Comparison of ENCODE assay signal across 12 cellular contexts in genomic region chr11:76233196-76233921, GRCh38. TPM values are rescaled to one million over a fixed set of nuclear protein-coding genes. Genes with fewer than 3 reads are reported as not detected.
DNase-seq lines count a peak whose midpoint lies in the region; ATAC-seq, FAIRE-seq and TF ChIP-seq lines count a peak whose summit lies in the region.
"Had no signal": no experiment of that assay in that cellular context is flagged by ENCODE, and none has a peak within 500 bp of the region (broad histone marks: within the 10 kb centered on the region; RNA-seq: fewer than 3 reads in every experiment).

No MANE protein-coding gene starts in this region.

- no peak for DNase-seq in activated CD8-positive, alpha-beta memory T cell treated with anti-CD3 and anti-CD28 coated beads, Interleukin-2, amount 10 ng/mL, durations not matched to agents 7 days and 5 days
- DNase-seq in activated CD8-positive, alpha-beta memory T cell treated with anti-CD3 and anti-CD28 coated beads, Interleukin-2, amount 50 U/mL, for 4 hours, result no peak
- DNase-seq in T-cell, result no peak
- DNase-seq in endothelial cell (ENCODE audit: low spot score), result no peak
- no peak for DNase-seq in stimulated activated effector memory CD8-positive, alpha-beta T cell treated with anti-CD3 and anti-CD28 coated beads, Interleukin-12 subunit alpha, Interleukin-12 subunit beta, amount 100 ng/mL, for 72 hours (ENCODE audit: low spot score in 2 of 2)
- DNase-seq in foreskin melanocyte, result no peak
- DNase-seq in D721Med (ENCODE audit: insufficient read length, low spot score), result no peak
- no peak for DNase-seq in colonic mucosa
- DNase-seq: activated effector memory CD4-positive, alpha-beta T cell treated with Interleukin-2 at 50 U/mL for 16 hours; NCI-H1092 had no signal

- no peak for FAIRE-seq in D721Med (lab: Jason Lieb, UNC)
- FAIRE-seq: endometrium, G401.6 had no signal

- H3K27ac Mint-ChIP-seq in activated CD8-positive, alpha-beta memory T cell treated with anti-CD3 and anti-CD28 coated beads, Interleukin-2, amount 10 ng/mL, durations not matched to agents 7 days and 5 days, result peak overlapping the region; percentile 95
- H3K27ac Mint-ChIP-seq in T-cell (peak overlapping the region in 1 of 2 donors; percentile 69), endothelial cell (ENCODE audit: unreplicated experiment) (peak overlapping the region; percentile 36)
- H3K27ac Mint-ChIP-seq in stimulated activated effector memory CD8-positive, alpha-beta T cell treated with anti-CD3 and anti-CD28 coated beads, Interleukin-12 subunit alpha, Interleukin-12 subunit beta, amount 100 ng/mL, for 72 hours, result peak overlapping the region; percentile 80

- H3K27me3 ChIP-seq in colonic mucosa, result no peaks in the 10 kb centered on the region

- no peak overlapping the region for H3K27ac ChIP-seq in colonic mucosa

- no peaks in the 10 kb centered on the region for H3K36me3 Mint-ChIP-seq in activated CD8-positive, alpha-beta memory T cell treated with anti-CD3 and anti-CD28 coated beads, Interleukin-2, amount 10 ng/mL, durations not matched to agents 7 days and 5 days
- H3K36me3 Mint-ChIP-seq in T-cell (no peaks in the 10 kb centered on the region), endothelial cell (ENCODE audit: low read depth, unreplicated experiment) (peaks cover 7% of the 10 kb centered on the region)
- H3K36me3 Mint-ChIP-seq in stimulated activated effector memory CD8-positive, alpha-beta T cell treated with anti-CD3 and anti-CD28 coated beads, Interleukin-12 subunit alpha, Interleukin-12 subunit beta, amount 100 ng/mL, for 72 hours, result peaks cover 35% of the 10 kb centered on the region

- no peaks in the 10 kb centered on the region for H3K36me3 ChIP-seq in colonic mucosa

- no peak overlapping the region for H3K9ac ChIP-seq in colonic mucosa (ENCODE audit: low read depth in 2 of 2, low read length in 2 of 2)

- ATAC-seq in activated CD8-positive, alpha-beta memory T cell treated with anti-CD3 and anti-CD28 coated beads, Interleukin-2, amount 10 ng/mL, durations not matched to agents 7 days and 5 days, result no peak
- no peak for ATAC-seq in T-cell (replicated peaks in 1 of 4)
- no peak for ATAC-seq in stimulated activated effector memory CD8-positive, alpha-beta T cell treated with anti-CD3 and anti-CD28 coated beads, Interleukin-12 subunit alpha, Interleukin-12 subunit beta, amount 100 ng/mL, for 72 hours

- no peaks in the 10 kb centered on the region for H3K9me3 ChIP-seq in colonic mucosa

- POLR2A ChIA-PET in T-cell (lab: Charles Lee), result no interaction called here

- H3K9me3 Mint-ChIP-seq in activated CD8-positive, alpha-beta memory T cell treated with anti-CD3 and anti-CD28 coated beads, Interleukin-2, amount 10 ng/mL, durations not matched to agents 7 days and 5 days (ENCODE audit: low read depth), result no peaks in the 10 kb centered on the region
- H3K9me3 Mint-ChIP-seq in T-cell (no peaks in the 10 kb centered on the region), endothelial cell (ENCODE audit: unreplicated experiment) (no peaks in the 10 kb centered on the region)
- no peaks in the 10 kb centered on the region for H3K9me3 Mint-ChIP-seq in stimulated activated effector memory CD8-positive, alpha-beta T cell treated with anti-CD3 and anti-CD28 coated beads, Interleukin-12 subunit alpha, Interleukin-12 subunit beta, amount 100 ng/mL, for 72 hours

- intact Hi-C loops in colonic mucosa (cut with DNase I), result no loop called here

- CTCF ChIA-PET in activated CD8-positive, alpha-beta memory T cell treated with anti-CD3 and anti-CD28 coated beads, Interleukin-2, amount 10 ng/mL, durations not matched to agents 7 days and 5 days (lab: Charles Lee), result interaction anchor here (1.6 to 5.8 kb wide), 4 partner anchors 24 to 337 kb away, joined by 4 to 87 read pairs (median 6); partner anchors contain the start of gene WNT11
- CTCF ChIA-PET in T-cell (lab: Charles Lee), result interaction anchor here (0.6 to 2.8 kb wide), 5 partner anchors 18 to 142 kb away, joined by 3 to 15 read pairs (median 6); no protein-coding TSS in a partner anchor

- no peaks in the 10 kb centered on the region for H3K4me1 ChIP-seq in colonic mucosa

- TF ChIP-seq CTCF in endothelial cell (IDR thresholded peaks at IDR 0.05; ENCODE audit: unreplicated experiment) (no peak), D721Med (IDR thresholded peaks at IDR 0.05; ENCODE audit: insufficient read depth, missing control alignments) (no peak), colonic mucosa (IDR thresholded peaks at IDR 0.05) (no peak)

- H3K27me3 Mint-ChIP-seq in activated CD8-positive, alpha-beta memory T cell treated with anti-CD3 and anti-CD28 coated beads, Interleukin-2, amount 10 ng/mL, durations not matched to agents 7 days and 5 days, result peaks cover 20% of the 10 kb centered on the region
- H3K27me3 Mint-ChIP-seq in T-cell (peaks cover 0 to 6% of the 10 kb centered on the region in 2 donors), endothelial cell (ENCODE audit: unreplicated experiment) (peaks cover 32% of the 10 kb centered on the region)

- no peak overlapping the region for H3K4me3 Mint-ChIP-seq in activated CD8-positive, alpha-beta memory T cell treated with anti-CD3 and anti-CD28 coated beads, Interleukin-2, amount 10 ng/mL, durations not matched to agents 7 days and 5 days
- H3K4me3 Mint-ChIP-seq in T-cell (peak overlapping the region; percentile 43 to 93 (median 63)), endothelial cell (ENCODE audit: unreplicated experiment) (no peak overlapping the region)
- peak overlapping the region; percentile 88 for H3K4me3 Mint-ChIP-seq in stimulated activated effector memory CD8-positive, alpha-beta T cell treated with anti-CD3 and anti-CD28 coated beads, Interleukin-12 subunit alpha, Interleukin-12 subunit beta, amount 100 ng/mL, for 72 hours

- H3K4me1 Mint-ChIP-seq in activated CD8-positive, alpha-beta memory T cell treated with anti-CD3 and anti-CD28 coated beads, Interleukin-2, amount 10 ng/mL, durations not matched to agents 7 days and 5 days, result peaks cover 53% of the 10 kb centered on the region
- H3K4me1 Mint-ChIP-seq in T-cell (peaks cover 42 to 64% (median 54%) of the 10 kb centered on the region in 3 donors), endothelial cell (ENCODE audit: unreplicated experiment) (peaks cover 33% of the 10 kb centered on the region)
- H3K4me1 Mint-ChIP-seq in stimulated activated effector memory CD8-positive, alpha-beta T cell treated with anti-CD3 and anti-CD28 coated beads, Interleukin-12 subunit alpha, Interleukin-12 subunit beta, amount 100 ng/mL, for 72 hours, result peaks cover 46% of the 10 kb centered on the region

- no peak overlapping the region for H3K4me3 ChIP-seq in colonic mucosa

RNA-seq across cellular contexts. Expression of gene WNT11, which starts 27.1 kb away (rescaled TPM):
- 1 to 10 TPM in 1 of 2 experiments, under 1 TPM in 1; 0.96 to 2.0 TPM for total RNA-seq in activated CD8-positive, alpha-beta memory T cell treated with anti-CD3 and anti-CD28 coated beads, Interleukin-2, amount 10 ng/mL, durations not matched to agents 7 days and 5 days
- total RNA-seq in T-cell (1 to 10 TPM in 1 of 5 donors, under 1 TPM in 3, not detected in 1; 0.47 to 1.3 (median 0.89) TPM), endothelial cell (ENCODE audit: unreplicated experiment) (3.6 TPM), colonic mucosa (1 to 10 TPM; 3.6 to 3.8 TPM)

Comparison
In these comparisons a context has a peak if more than half of its experiments do, and no peak if none do; other contexts are left out.
1. H3K4me3 Mint-ChIP-seq: peak in T-cell (3 of 3) and stimulated activated effector memory CD8-positive, alpha-beta T cell treated with anti-CD3 and anti-CD28 coated beads, Interleukin-12 subunit alpha, Interleukin-12 subunit beta, amount 100 ng/mL, for 72 hours (single experiment); none in activated CD8-positive, alpha-beta memory T cell treated with anti-CD3 and anti-CD28 coated beads, Interleukin-2, amount 10 ng/mL, durations not matched to agents 7 days and 5 days (single experiment) and endothelial cell (single experiment).